Comparison of ENCODE assay signal across 8 cellular contexts in the genomic region with DNA sequence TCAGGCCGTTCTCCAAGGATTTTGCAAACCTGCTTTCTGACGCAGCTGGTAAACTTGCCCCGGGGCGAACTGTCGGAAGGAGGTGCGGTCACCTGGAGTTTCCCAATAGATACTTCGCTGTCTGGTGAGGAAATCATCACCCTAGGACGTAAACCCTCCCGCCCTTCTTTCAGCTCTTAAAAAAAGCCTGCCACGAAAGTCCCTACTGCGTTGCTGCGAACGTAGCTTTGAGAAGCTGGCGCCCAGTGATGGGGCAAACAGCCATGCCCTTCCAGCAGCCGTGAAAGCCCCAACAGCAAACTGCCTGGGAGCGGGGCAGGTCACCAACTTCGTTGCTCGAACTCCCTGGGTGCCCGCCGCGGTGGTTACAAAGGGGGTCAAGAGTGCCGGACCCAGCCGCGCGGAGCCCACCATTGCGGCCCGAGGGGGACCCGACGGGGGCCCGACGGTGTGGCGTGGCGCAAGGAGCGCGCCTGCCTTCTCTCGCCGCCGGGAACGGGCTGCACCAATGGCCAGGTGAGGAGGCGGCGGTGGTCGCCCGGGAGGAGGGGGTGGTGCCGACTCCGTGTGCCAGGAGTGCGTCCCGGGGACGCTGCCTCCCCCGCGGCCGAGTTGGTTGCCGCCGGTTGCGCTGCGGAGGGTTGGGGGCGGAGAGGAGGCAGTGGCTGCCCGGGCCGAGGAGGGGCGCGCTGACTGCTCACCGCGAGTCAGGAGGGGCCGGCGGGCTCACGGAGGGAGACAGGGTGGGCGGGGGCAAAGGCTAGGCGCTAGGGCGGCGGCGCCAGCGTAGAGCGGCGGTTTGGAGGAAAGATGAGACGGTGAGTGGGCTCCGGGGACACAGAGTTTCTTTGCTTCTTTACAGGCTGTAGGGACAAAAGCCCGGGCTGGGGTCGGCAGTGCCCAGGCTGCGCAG. TPM values are rescaled to one million over a fixed set of nuclear protein-coding genes. Genes with fewer than 3 reads are reported as not detected.
DNase-seq lines count a peak whose midpoint lies in the region; ATAC-seq and TF ChIP-seq lines count a peak whose summit lies in the region.

A gene (plus strand): TSS at position 205 of the 913 bp plus-strand sequence. CDS start 24,813 bp downstream, outside the sequence.

- intact Hi-C loops in adrenal gland (cut with DNase I) (no loop called here), left ventricle myocardium superior (cut with micrococcal nuclease) (loop anchor here (10.0 kb wide), 1 partner anchor 55 kb away; no protein-coding TSS in a partner anchor)

- 0 to 1% (median 0%) methylated on average over 25 to 78 of the region's 78 CpGs for WGBS in adrenal gland, 4 donors

- DNase-seq in HuH-7 (ENCODE audit: low spot score) (peak; percentile 92), SW480 (ENCODE audit: low spot score) (peak; percentile 80), adrenal gland (peak; percentile 51 to 76 (median 65)), left ventricle myocardium superior (peak; percentile 91), retinal pigment epithelial cell (ENCODE audit: low read depth) (peak; percentile 48), foreskin melanocyte (no peak), epidermal melanocyte (ENCODE audit: insufficient read length, low spot score) (no peak)

- peak; percentile 34 for ATAC-seq in GM18909 (IDR thresholded peaks at IDR 0.05; ENCODE audit: poor library complexity, unreplicated experiment)
- peak; percentile 91 for ATAC-seq in left ventricle myocardium superior

- no peaks in the 10 kb centered on the region for H3K9me3 ChIP-seq in adrenal gland (replicated peaks in 1 of 3)

- H3K4me1 ChIP-seq in adrenal gland (replicated peaks in 1 of 2) = peaks cover 6 to 13% of the 10 kb centered on the region in 2 donors

- no peak for TF ChIP-seq POLR2A in adrenal gland (IDR thresholded peaks at IDR 0.05)

- H3K27ac ChIP-seq in adrenal gland = peak within 1 kb of the TSS; percentile 38 to 93 (median 80)

- H3K4me3 ChIP-seq in adrenal gland (peak within 1 kb of the TSS; percentile 49 to 73 (median 62)), retinal pigment epithelial cell (ENCODE audit: low read length) (peak within 1 kb of the TSS; percentile 92)

- no peaks in the 10 kb centered on the region for H3K36me3 ChIP-seq in adrenal gland (replicated peaks in 1 of 2)

- H3K27me3 ChIP-seq in adrenal gland = no peaks in the 10 kb centered on the region

- no peak for TF ChIP-seq CTCF in adrenal gland (IDR thresholded peaks at IDR 0.05)
- TF ChIP-seq CTCF in retinal pigment epithelial cell (conservative IDR thresholded peaks at IDR 0.05; ENCODE audit: low read depth, low read length) = peak; percentile 22

RNA-seq across cellular contexts. Expression of the gene that starts here (rescaled TPM):
- 10 to 100 TPM in 7 of 8 donors, 1 to 10 TPM in 1; 7.4 to 26.1 (median 13.9) TPM for total RNA-seq in adrenal gland
- polyA plus RNA-seq in adrenal gland = 10 to 100 TPM in 2 of 3 donors, 1 to 10 TPM in 1; 6.2 to 39.6 (median 12.9) TPM
- 128 TPM for total RNA-seq in left ventricle myocardium superior

Comparison
In these comparisons a context has a peak if more than half of its experiments do, and no peak if none do; other contexts are left out.
1. DNase-seq: peak in HuH-7 (single experiment), SW480 (single experiment), adrenal gland (7 of 7), left ventricle myocardium superior (single experiment) and retinal pigment epithelial cell (single experiment); none in foreskin melanocyte (single experiment) and epidermal melanocyte (single experiment).